ENCODE assay signal across 23 cellular contexts in genomic region chr3:127488740-127489139, GRCh38.
DNase-seq lines count a peak whose midpoint lies in the region; ATAC-seq, FAIRE-seq and TF ChIP-seq lines count a peak whose summit lies in the region.
"Had no signal": no experiment of that assay in that cellular context is flagged by ENCODE, and none has a peak within 500 bp of the region (broad histone marks: within the 10 kb centered on the region; RNA-seq: fewer than 3 reads in every experiment).

No MANE protein-coding gene starts in this region.

- TF ChIP-seq POLR2A in vagina (IDR thresholded peaks at IDR 0.05) (no peak), H54 (IDR thresholded peaks at IDR 0.05; ENCODE audit: low read depth, low read length) (no peak)

- no peak for ATAC-seq in left ventricle myocardium superior
- ATAC-seq: GM23338, HCT116 had no signal

- H3K4me1 Mint-ChIP-seq in endodermal cell = no peaks in the 10 kb centered on the region
- H3K4me1 Mint-ChIP-seq in neural progenitor cell = peaks cover 13% of the 10 kb centered on the region
- H3K4me1 Mint-ChIP-seq: CD4-positive, alpha-beta memory T cell had no signal

- H3K9ac ChIP-seq in endodermal cell (ENCODE audit: extremely low read depth, low read length, poor library complexity, severe bottlenecking) (no peak overlapping the region), neural progenitor cell (no peak overlapping the region)

- intact Hi-C loops in cardiac septum (cut with DNase I) = no loop called here
- intact Hi-C loops in left ventricle myocardium superior (cut with micrococcal nuclease) = no loop called here
- intact Hi-C loops in vagina (cut with DNase I) = no loop called here

- H3K79me2 ChIP-seq in neural progenitor cell (ENCODE audit: low read depth) = no peaks in the 10 kb centered on the region

- no peaks in the 10 kb centered on the region for H3F3A ChIP-seq in neural progenitor cell (ENCODE audit: low read depth)

- H3K36me3 Mint-ChIP-seq in endodermal cell (ENCODE audit: low read depth) (no peaks in the 10 kb centered on the region), neural progenitor cell (no peaks in the 10 kb centered on the region)
- H3K36me3 Mint-ChIP-seq: CD4-positive, alpha-beta memory T cell had no signal

- H3K9me3 ChIP-seq in endodermal cell (ENCODE audit: control insufficient read depth, low read length) (no peaks in the 10 kb centered on the region), neural progenitor cell (ENCODE audit: low read depth) (no peaks in the 10 kb centered on the region), vagina (no peaks in the 10 kb centered on the region)
- H3K9me3 ChIP-seq: SJSA1 had no signal

- H3K4me1 ChIP-seq in endodermal cell (ENCODE audit: control insufficient read depth, insufficient read depth, low read length) = no peaks in the 10 kb centered on the region
- peaks cover 9% of the 10 kb centered on the region for H3K4me1 ChIP-seq in neural progenitor cell
- no peaks in the 10 kb centered on the region for H3K4me1 ChIP-seq in vagina
- H3K4me1 ChIP-seq: SJSA1 had no signal

- peaks cover 7% of the 10 kb centered on the region for H3K9me3 Mint-ChIP-seq in endodermal cell
- H3K9me3 Mint-ChIP-seq in neural progenitor cell = peaks cover 2% of the 10 kb centered on the region

- peak; percentile 41 for DNase-seq in cardiac septum (ENCODE audit: low spot score)
- no peak for DNase-seq in left ventricle myocardium superior
- peak; percentile 13 for DNase-seq in endodermal cell
- no peak for DNase-seq in neural progenitor cell (ENCODE audit: low spot score)
- DNase-seq in vagina (ENCODE audit: extremely low spot score in 2 of 2) = peak; percentile 76 to 79
- DNase-seq in H54 (ENCODE audit: insufficient read length, low spot score) = no peak
- DNase-seq in NCI-H1930 (lab: John Stamatoyannopoulos, UW) = no peak
- DNase-seq: C1 segment of cervical spinal cord; CD4-positive, alpha-beta memory T cell; COR-L47; DMS53; NCI-H1048; NCI-H1417; NCI-H1694; NCI-H2081; NCI-H2227 treated with DMSO at 0.1 percent for 48 hours; NCI-H69; Right ventricle myocardium superior; RPMI8226 had no signal

- FAIRE-seq in H54 (lab: Jason Lieb, UNC) = no peak

- WGBS in endodermal cell (ENCODE audit: insufficient coverage in 1 of 2, insufficient read length in 1 of 2), 2 experiments = 88 to 89% methylated on average over 2 to 3 of the region's 3 CpGs

- H3K4me2 ChIP-seq in neural progenitor cell = no peak overlapping the region
- H3K4me2 ChIP-seq: GM23338 had no signal

- no peaks in the 10 kb centered on the region for H4K20me1 ChIP-seq in neural progenitor cell (ENCODE audit: low read depth)

- H3K4me3 ChIP-seq in endodermal cell (ENCODE audit: low read length) (no peak overlapping the region), neural progenitor cell (no peak overlapping the region), vagina (no peak overlapping the region)
- H3K4me3 ChIP-seq: GM23338, SJSA1 had no signal

- H3K27ac ChIP-seq in endodermal cell (ENCODE audit: low read depth, low read length) (no peak overlapping the region), neural progenitor cell (no peak overlapping the region), vagina (no peak overlapping the region)
- H3K27ac ChIP-seq: HL-60, SJSA1 had no signal

- H3K4me3 Mint-ChIP-seq in endodermal cell = no peak overlapping the region
- no peak overlapping the region for H3K4me3 Mint-ChIP-seq in neural progenitor cell
- H3K4me3 Mint-ChIP-seq: CD4-positive, alpha-beta memory T cell; GM23338 had no signal

- TF ChIP-seq CTCF in endodermal cell (conservative IDR thresholded peaks at IDR 0.05) (no peak), neural progenitor cell (IDR thresholded peaks at IDR 0.05) (no peak), vagina (IDR thresholded peaks at IDR 0.05) (no peak)

- H3K27me3 ChIP-seq in endodermal cell (ENCODE audit: control insufficient read depth, insufficient read depth, low read length, poor library complexity, severe bottlenecking) (no peaks in the 10 kb centered on the region), neural progenitor cell (no peaks in the 10 kb centered on the region), vagina (no peaks in the 10 kb centered on the region)
- H3K27me3 ChIP-seq: SJSA1 had no signal

- H3K27ac Mint-ChIP-seq in endodermal cell (no peak overlapping the region), neural progenitor cell (peak overlapping the region; percentile 50)
- H3K27ac Mint-ChIP-seq: CD4-positive, alpha-beta memory T cell; GM23338 had no signal

- H3K27me3 Mint-ChIP-seq in endodermal cell (ENCODE audit: insufficient read depth) (no peaks in the 10 kb centered on the region), neural progenitor cell (ENCODE audit: insufficient read depth, low read depth) (peaks cover 5% of the 10 kb centered on the region)

- H2AFZ ChIP-seq in neural progenitor cell (replicated peaks) = no peak overlapping the region
- H2AFZ ChIP-seq: GM23338 had no signal

- H3K36me3 ChIP-seq in endodermal cell (ENCODE audit: control insufficient read depth, insufficient read depth, low read length) (no peaks in the 10 kb centered on the region), neural progenitor cell (no peaks in the 10 kb centered on the region), vagina (no peaks in the 10 kb centered on the region)
- H3K36me3 ChIP-seq: SJSA1 had no signal

Comparison
In these comparisons a context has a peak if more than half of its experiments do, and no peak if none do; other contexts are left out.
1. DNase-seq: peak in cardiac septum (single experiment), endodermal cell (single experiment) and vagina (2 of 2); none in left ventricle myocardium superior (single experiment), neural progenitor cell (single experiment), H54 (single experiment) and NCI-H1930 (0 of 2).